ENCODE assay signal across 8 cellular contexts in genomic region chr1:2546515-2547209, GRCh38. TPM values are rescaled to one million over a fixed set of nuclear protein-coding genes. Genes with fewer than 3 reads are reported as not detected.
DNase-seq lines count a peak whose midpoint lies in the region; ATAC-seq and TF ChIP-seq lines count a peak whose summit lies in the region.

No MANE protein-coding gene starts in this region.

- 0 to 2% (median 1%) methylated on average over 9 to 52 of the region's 52 CpGs for WGBS in adrenal gland, 4 donors
- 2% methylated on average over 52 of the region's 52 CpGs for WGBS in prostate gland

- ATAC-seq in GM23338: peak; percentile 59

- no peaks in the 10 kb centered on the region for H3K9me3 Mint-ChIP-seq in GM23338

- H3K27ac ChIP-seq in DOHH2 (ENCODE audit: low read depth, low read length) (peak overlapping the region; percentile 98), GM23338 (ENCODE audit: low read depth) (peak overlapping the region; percentile 84), adrenal gland (peak overlapping the region; percentile 24 to 98 (median 92)), left ventricle myocardium inferior (replicated peaks) (peak overlapping the region; percentile 97), prostate gland (peak overlapping the region; percentile 98 to 99), vagina (peak overlapping the region; percentile 92)

- H3K4me1 Mint-ChIP-seq in GM23338: peaks cover 4% of the 10 kb centered on the region; the same call in 1 of the 3 replicates

- peaks cover 8% of the 10 kb centered on the region for H3K27me3 ChIP-seq in DOHH2 (ENCODE audit: control insufficient read depth, low read length)
- H3K27me3 ChIP-seq in GM23338 (ENCODE audit: insufficient read depth): no peaks in the 10 kb centered on the region
- H3K27me3 ChIP-seq in adrenal gland: no peaks in the 10 kb centered on the region
- H3K27me3 ChIP-seq in left ventricle myocardium inferior (ENCODE audit: low read depth): peaks cover 4% of the 10 kb centered on the region
- no peaks in the 10 kb centered on the region for H3K27me3 ChIP-seq in prostate gland (replicated peaks; ENCODE audit: insufficient read depth)
- H3K27me3 ChIP-seq in vagina: no peaks in the 10 kb centered on the region

- H3K36me3 ChIP-seq in DOHH2 (ENCODE audit: control insufficient read depth, low read length): no peaks in the 10 kb centered on the region
- H3K36me3 ChIP-seq in GM23338 (ENCODE audit: insufficient read depth): no peaks in the 10 kb centered on the region
- no peaks in the 10 kb centered on the region for H3K36me3 ChIP-seq in adrenal gland (replicated peaks in 1 of 2)
- no peaks in the 10 kb centered on the region for H3K36me3 ChIP-seq in left ventricle myocardium inferior
- H3K36me3 ChIP-seq in prostate gland: no peaks in the 10 kb centered on the region
- no peaks in the 10 kb centered on the region for H3K36me3 ChIP-seq in vagina

- no peaks in the 10 kb centered on the region for H3K9me3 ChIP-seq in DOHH2 (ENCODE audit: control insufficient read depth, insufficient read depth, low read length)
- H3K9me3 ChIP-seq in adrenal gland (replicated peaks in 1 of 3): no peaks in the 10 kb centered on the region
- H3K9me3 ChIP-seq in left ventricle myocardium inferior (replicated peaks): no peaks in the 10 kb centered on the region
- H3K9me3 ChIP-seq in prostate gland: no peaks in the 10 kb centered on the region
- H3K9me3 ChIP-seq in vagina: no peaks in the 10 kb centered on the region

- H3K27me3 Mint-ChIP-seq in GM23338 (ENCODE audit: insufficient read depth, low read depth, poor library complexity): peaks cover 18% of the 10 kb centered on the region

- H3K79me2 ChIP-seq in DOHH2 (ENCODE audit: control insufficient read depth, low read length): peaks cover 6% of the 10 kb centered on the region; the same call in 1 of the 2 replicates
- no peaks in the 10 kb centered on the region for H3K79me2 ChIP-seq in GM23338 (replicated peaks; ENCODE audit: insufficient read depth)

- no peak for TF ChIP-seq CTCF in DOHH2 (IDR thresholded peaks at IDR 0.05; ENCODE audit: low read depth, low read length, poor library complexity, severe bottlenecking)
- no peak for TF ChIP-seq CTCF in GM23338 (conservative IDR thresholded peaks at IDR 0.05; ENCODE audit: low read depth in 2 of 2)
- peak in 4 of 6 experiments; percentile 27 to 49 (median 35) for TF ChIP-seq CTCF in adrenal gland (IDR thresholded peaks at IDR 0.05)
- TF ChIP-seq CTCF in left ventricle myocardium inferior (IDR thresholded peaks at IDR 0.05; ENCODE audit: borderline replicate concordance): peak; percentile 34
- peak in 2 of 4 experiments; percentile 43 to 48 for TF ChIP-seq CTCF in prostate gland (IDR thresholded peaks at IDR 0.05)
- TF ChIP-seq CTCF in vagina (IDR thresholded peaks at IDR 0.05): peak in 1 of 3 experiments; percentile 26

- H3K36me3 Mint-ChIP-seq in GM23338 (ENCODE audit: low read depth): no peaks in the 10 kb centered on the region

- peak in 1 of 2 donors; percentile 27 for TF ChIP-seq POLR2A in adrenal gland (IDR thresholded peaks at IDR 0.05)
- TF ChIP-seq POLR2A in prostate gland (IDR thresholded peaks at IDR 0.05): peak; percentile 73
- TF ChIP-seq POLR2A in vagina (IDR thresholded peaks at IDR 0.05): peak in 1 of 2 donors; percentile 20

- H3K9me2 ChIP-seq in DOHH2 (replicated peaks; ENCODE audit: control insufficient read depth, low read length) (no peaks in the 10 kb centered on the region), GM23338 (ENCODE audit: insufficient read depth) (no peaks in the 10 kb centered on the region)

- H3K4me2 ChIP-seq in DOHH2 (ENCODE audit: low read length) (peak overlapping the region; percentile 100), GM23338 (peak overlapping the region; percentile 92)

- peaks cover 47% of the 10 kb centered on the region for H3K4me1 ChIP-seq in DOHH2 (ENCODE audit: control insufficient read depth, low read length)
- H3K4me1 ChIP-seq in GM23338 (ENCODE audit: insufficient read depth): peaks cover 16% of the 10 kb centered on the region; the same call in 1 of the 2 replicates
- H3K4me1 ChIP-seq in adrenal gland (replicated peaks in 1 of 2): peaks cover 41 to 50% of the 10 kb centered on the region in 2 donors
- peaks cover 84% of the 10 kb centered on the region for H3K4me1 ChIP-seq in left ventricle myocardium inferior
- H3K4me1 ChIP-seq in prostate gland (replicated peaks): peaks cover 23% of the 10 kb centered on the region
- peaks cover 60% of the 10 kb centered on the region for H3K4me1 ChIP-seq in vagina

- peak overlapping the region; percentile 77 for H3K4me3 Mint-ChIP-seq in GM23338

- peaks cover 21% of the 10 kb centered on the region for H3F3A ChIP-seq in DOHH2 (ENCODE audit: control insufficient read depth, insufficient read depth)
- peaks cover 5% of the 10 kb centered on the region; the same call in 1 of the 2 replicates for H3F3A ChIP-seq in GM23338 (replicated peaks; ENCODE audit: low read depth)

- peak overlapping the region; percentile 87 for H3K4me3 ChIP-seq in DOHH2 (ENCODE audit: low read length)
- H3K4me3 ChIP-seq in GM23338: peak overlapping the region; percentile 85
- H3K4me3 ChIP-seq in adrenal gland: peak overlapping the region in 2 of 4 donors; percentile 32 to 62
- H3K4me3 ChIP-seq in left ventricle myocardium inferior: peak overlapping the region; percentile 73
- H3K4me3 ChIP-seq in prostate gland: peak overlapping the region; percentile 17 to 38
- peak overlapping the region; percentile 47 to 53 for H3K4me3 ChIP-seq in vagina

- 0 out of 2 replicates have a peak overlapping the region, but pooled peaks have one; percentile 44 for H3K27ac Mint-ChIP-seq in GM23338

- intact Hi-C loops in adrenal gland (cut with DNase I) (loop anchor here (5.0 to 10.0 kb wide), 3 partner anchors 129 to 352 kb away; partner anchors contain the start of genes FAAP20 (in 1 of the 2) and PEX10 (in 1 of the 2)), left ventricle myocardium inferior (cut with micrococcal nuclease) (no loop called here), prostate gland (cut with DNase I) (loop anchor here (1.0 to 5.0 kb wide), 2 partner anchors 134 to 349 kb away; partner anchors contain the start of gene PEX10), vagina (cut with DNase I) (loop anchor here (2.0 to 10.0 kb wide), 3 partner anchors 41 to 352 kb away; partner anchors contain the start of genes FAAP20, PEX10 and PRXL2B)

- DNase-seq in GM23338 (ENCODE audit: low spot score) (peak; percentile 93), LoVo (ENCODE audit: low spot score) (peak; percentile 93), SW480 (ENCODE audit: low spot score) (peak; percentile 95), adrenal gland (peak; percentile 83 to 91 (median 86)), left ventricle myocardium inferior (peak; percentile 83), prostate gland (ENCODE audit: low spot score) (peak; percentile 88), vagina (ENCODE audit: extremely low spot score in 2 of 2) (peak in 1 of 2 donors; percentile 94)

- H2AFZ ChIP-seq in GM23338: 0 out of 2 replicates have a peak overlapping the region, but pooled peaks have one; percentile 14

- H4K20me1 ChIP-seq in DOHH2 (ENCODE audit: control insufficient read depth, insufficient read depth, low read depth, low read length) (no peaks in the 10 kb centered on the region), GM23338 (replicated peaks; ENCODE audit: insufficient read depth) (no peaks in the 10 kb centered on the region)

TF ChIP-seq in GM23338, 12 proteins besides CTCF, POLR2A, EP300 and RAD21:
- TF ChIP-seq CREB1 (CRISPR knock-in tag; IDR thresholded peaks at IDR 0.05; ENCODE audit: low read depth) (no peak), POLR2AphosphoS5 (IDR thresholded peaks at IDR 0.05; ENCODE audit: low read depth) (peak; percentile 41; the same call in 1 of the 2 replicates)

RNA-seq across cellular contexts. Expression of gene TNFRSF14, which starts 9.5 kb away (rescaled TPM):
- total RNA-seq in GM23338 (2014; rRNA removed; shearing (Covaris generic)): 0.85 TPM in 1 of 2 replicates, not detected in the other
- not detected in 2 replicates for polyA plus RNA-seq in GM23338 (2016; fragmentation: Nextera tagmentation; extraction: Ambion mirVana)
- total RNA-seq in adrenal gland: 100 to 1,000 TPM in 6 of 8 donors, 10 to 100 TPM in 2; 55.2 to 127 (median 116) TPM
- polyA plus RNA-seq in adrenal gland: 100 to 1,000 TPM in 2 of 3 donors, 10 to 100 TPM in 1; 11.6 to 554 (median 238) TPM
- total RNA-seq in left ventricle myocardium inferior: 13.7 TPM
- total RNA-seq in prostate gland: 100 to 1,000 TPM in 1 of 2 donors, 10 to 100 TPM in 1; 83.3 to 105 TPM
- 49.6 TPM for total RNA-seq in vagina

RNA-seq across cellular contexts. Expression of gene HES5, which starts 16.6 kb away (rescaled TPM):
- total RNA-seq in GM23338 (2014; rRNA removed; shearing (Covaris generic)): 0.21 TPM in 1 of 2 replicates, not detected in the other
- 0.16 TPM in 1 of 2 replicates, not detected in the other for polyA plus RNA-seq in GM23338 (2016; fragmentation: Nextera tagmentation; extraction: Ambion mirVana)
- total RNA-seq in adrenal gland: not detected
- polyA plus RNA-seq in adrenal gland: not detected
- total RNA-seq in left ventricle myocardium inferior: 0.63 TPM
- total RNA-seq in prostate gland: 1 to 10 TPM in 1 of 2 donors, not detected in 1; 2.6 TPM
- not detected for total RNA-seq in vagina

RNA-seq across cellular contexts. Expression of gene PANK4, which starts 20.3 kb away (rescaled TPM):
- total RNA-seq in GM23338 (2014; rRNA removed; shearing (Covaris generic)): 31.2 and 43.7 TPM in 2 replicates
- polyA plus RNA-seq in GM23338 (2016; fragmentation: Nextera tagmentation; extraction: Ambion mirVana) (25.4 and 25.8 TPM in 2 replicates), adrenal gland (10 to 100 TPM; 13.8 to 44.1 (median 26.2) TPM)
- total RNA-seq in adrenal gland (10 to 100 TPM; 14.2 to 50.2 (median 31.4) TPM), left ventricle myocardium inferior (42.8 TPM), prostate gland (10 to 100 TPM; 27.0 to 69.5 TPM), vagina (39.5 TPM)

RNA-seq across cellular contexts. Expression of gene PRXL2B, which starts 39.9 kb away (rescaled TPM):
- 35.1 and 44.0 TPM in 2 replicates for total RNA-seq in GM23338 (2014; rRNA removed; shearing (Covaris generic))
- 25.5 and 25.6 TPM in 2 replicates for polyA plus RNA-seq in GM23338 (2016; fragmentation: Nextera tagmentation; extraction: Ambion mirVana)
- total RNA-seq in adrenal gland: 10 to 100 TPM; 19.9 to 64.0 (median 33.6) TPM
- polyA plus RNA-seq in adrenal gland: 10 to 100 TPM; 19.8 to 39.7 (median 25.8) TPM
- 8.2 TPM for total RNA-seq in left ventricle myocardium inferior
- 10 to 100 TPM; 20.3 to 25.8 TPM for total RNA-seq in prostate gland
- total RNA-seq in vagina: 16.2 TPM

Comparison
In these comparisons a context has a peak if more than half of its experiments do, and no peak if none do; other contexts are left out.
1. CTCF ChIP-seq: peak in adrenal gland (4 of 6) and left ventricle myocardium inferior (single experiment); none in DOHH2 (single experiment) and GM23338 (0 of 2).
2. Peak in every context shown above with its lines, with median percentiles within 50 percentile points of each other: H3K27ac ChIP-seq.